8 cellular contexts compared by ENCODE assay signal in genomic region chr1:92961896-92962752, GRCh38. TPM values are rescaled to one million over a fixed set of nuclear protein-coding genes. Genes with fewer than 3 reads are reported as not detected.
DNase-seq lines count a peak whose midpoint lies in the region; ATAC-seq lines count a peak whose summit lies in the region.

No MANE protein-coding gene starts in this region.

- H3K27me3 Mint-ChIP-seq in activated naive CD8-positive, alpha-beta T cell treated with anti-CD3 and anti-CD28 coated beads, Interleukin-2, amount 50 U/mL, for 24 hours = no peaks in the 10 kb centered on the region

- DNase-seq in CD1c-positive myeloid dendritic cell (ENCODE audit: extremely low spot score) (peak; percentile 72), SJSA1 (ENCODE audit: low read depth in 1 of 2, low spot score in 2 of 2) (peak; percentile 50 to 79), hepatic stellate cell (ENCODE audit: low spot score) (peak; percentile 45), Ammon's horn (ENCODE audit: low spot score) (no peak)
- DNase-seq in activated naive CD8-positive, alpha-beta T cell treated with anti-CD3 and anti-CD28 coated beads, Interleukin-2, amount 50 U/mL, for 24 hours = peak; percentile 57

- H3K9me3 ChIP-seq in SJSA1 (replicated peaks) (peaks cover 3% of the 10 kb centered on the region; the same call in 1 of the 2 replicates), skeletal muscle satellite cell (replicated peaks; ENCODE audit: low read length) (no peaks in the 10 kb centered on the region)

- ATAC-seq in GM19324 (IDR thresholded peaks at IDR 0.05; ENCODE audit: low FRiP score, unreplicated experiment) (peak; percentile 43), HG03378 (IDR thresholded peaks at IDR 0.05; ENCODE audit: unreplicated experiment) (peak; percentile 67)
- ATAC-seq in activated naive CD8-positive, alpha-beta T cell treated with anti-CD3 and anti-CD28 coated beads, Interleukin-2, amount 50 U/mL, for 24 hours = peak; percentile 73

- peaks cover 8% of the 10 kb centered on the region for H3K36me3 Mint-ChIP-seq in activated naive CD8-positive, alpha-beta T cell treated with anti-CD3 and anti-CD28 coated beads, Interleukin-2, amount 50 U/mL, for 24 hours (ENCODE audit: low read depth)

- H3K9ac ChIP-seq in skeletal muscle satellite cell (ENCODE audit: low read depth, low read length) = peak overlapping the region; percentile 94

- H3K36me3 ChIP-seq in SJSA1 (peaks cover 5% of the 10 kb centered on the region; the same call in 1 of the 2 replicates), skeletal muscle satellite cell (ENCODE audit: insufficient read depth, low read length) (no peaks in the 10 kb centered on the region)

- peaks cover 28% of the 10 kb centered on the region for H3K4me1 Mint-ChIP-seq in activated naive CD8-positive, alpha-beta T cell treated with anti-CD3 and anti-CD28 coated beads, Interleukin-2, amount 50 U/mL, for 24 hours

- peak overlapping the region; percentile 98 for H3K4me2 ChIP-seq in skeletal muscle satellite cell (ENCODE audit: low read length)

- H3K9me3 Mint-ChIP-seq in activated naive CD8-positive, alpha-beta T cell treated with anti-CD3 and anti-CD28 coated beads, Interleukin-2, amount 50 U/mL, for 24 hours = no peaks in the 10 kb centered on the region

- peaks cover 11% of the 10 kb centered on the region for H3K4me1 ChIP-seq in SJSA1 (replicated peaks)
- H3K4me1 ChIP-seq in skeletal muscle satellite cell (ENCODE audit: control insufficient read depth, insufficient read depth, low read length) = peaks cover 13% of the 10 kb centered on the region

- no peak overlapping the region for H3K4me3 Mint-ChIP-seq in activated naive CD8-positive, alpha-beta T cell treated with anti-CD3 and anti-CD28 coated beads, Interleukin-2, amount 50 U/mL, for 24 hours

- peak overlapping the region; percentile 84 for H3K27ac ChIP-seq in SJSA1

- H3K4me3 ChIP-seq in SJSA1 = peak overlapping the region; percentile 96
- peak overlapping the region; percentile 90 for H3K4me3 ChIP-seq in skeletal muscle satellite cell (ENCODE audit: low read length)

- H3K27ac Mint-ChIP-seq in activated naive CD8-positive, alpha-beta T cell treated with anti-CD3 and anti-CD28 coated beads, Interleukin-2, amount 50 U/mL, for 24 hours = no peak overlapping the region

- H3K27me3 ChIP-seq in SJSA1 (replicated peaks) = no peaks in the 10 kb centered on the region
- peaks cover 18% of the 10 kb centered on the region for H3K27me3 ChIP-seq in skeletal muscle satellite cell (ENCODE audit: control insufficient read depth, insufficient read depth, low read length)

RNA-seq across cellular contexts. Expression of gene DIPK1A, which starts 0.9 kb away (rescaled TPM):
- total RNA-seq in SJSA1 (2014; rRNA removed; shearing (Covaris generic)) = 22.6 and 23.6 TPM in 2 replicates
- total RNA-seq in skeletal muscle satellite cell (2012; rRNA removed) = 6.8 and 11.9 TPM in 2 replicates
